ENCODE assay signal across 17 cellular contexts in genomic region chr6:96766769-96767168, GRCh38.
DNase-seq lines count a peak whose midpoint lies in the region; ATAC-seq and TF ChIP-seq lines count a peak whose summit lies in the region.
"Had no signal": no experiment of that assay in that cellular context is flagged by ENCODE, and none has a peak within 500 bp of the region (broad histone marks: within the 10 kb centered on the region; RNA-seq: fewer than 3 reads in every experiment).

No MANE protein-coding gene starts in this region.

- DNase-seq in activated CD8-positive, alpha-beta T cell treated with anti-CD3 and anti-CD28 coated beads for 36 hours = no peak
- DNase-seq in activated CD8-positive, alpha-beta T cell treated with anti-CD3 and anti-CD28 coated beads, Interleukin-2, amount 10 ng/mL, durations not matched to agents 7 days and 5 days = no peak
- DNase-seq in activated naive CD8-positive, alpha-beta T cell treated with anti-CD3 and anti-CD28 coated beads, Interleukin-2, amount 50 U/mL, for 24 hours = no peak
- no peak for DNase-seq in activated naive CD8-positive, alpha-beta T cell treated with anti-CD3 and anti-CD28 coated beads for 36 hours
- DNase-seq in stimulated activated naive CD8-positive, alpha-beta T cell treated with anti-CD3 and anti-CD28 coated beads, Interleukin-15, Interleukin-2, amounts not matched to agents 100 U/mL and 50 U/mL, for 24 hours = no peak
- DNase-seq in H4 (ENCODE audit: low spot score) (no peak), Right ventricle myocardium inferior (ENCODE audit: missing footprints) (no peak)
- DNase-seq: 8988T; CD4-positive, alpha-beta memory T cell; DMS153; DMS79; GDM1; H7; HFFc6 had no signal

- TF ChIP-seq CTCF in activated CD8-positive, alpha-beta T cell treated with anti-CD3 and anti-CD28 coated beads for 36 hours (IDR thresholded peaks at IDR 0.05) = no peak

- no peaks in the 10 kb centered on the region for H3K36me3 Mint-ChIP-seq in activated CD8-positive, alpha-beta T cell treated with anti-CD3 and anti-CD28 coated beads for 36 hours (ENCODE audit: low read depth)
- H3K36me3 Mint-ChIP-seq in activated CD8-positive, alpha-beta T cell treated with anti-CD3 and anti-CD28 coated beads, Interleukin-2, amount 10 ng/mL, durations not matched to agents 7 days and 5 days (ENCODE audit: low read depth) = no peaks in the 10 kb centered on the region
- H3K36me3 Mint-ChIP-seq in activated naive CD8-positive, alpha-beta T cell treated with anti-CD3 and anti-CD28 coated beads, Interleukin-2, amount 50 U/mL, for 24 hours (ENCODE audit: low read depth) = peaks cover 3% of the 10 kb centered on the region
- no peaks in the 10 kb centered on the region for H3K36me3 Mint-ChIP-seq in activated naive CD8-positive, alpha-beta T cell treated with anti-CD3 and anti-CD28 coated beads for 36 hours
- H3K36me3 Mint-ChIP-seq: CD14-positive monocyte; CD4-positive, alpha-beta memory T cell had no signal

- POLR2A ChIA-PET in activated CD8-positive, alpha-beta T cell treated with anti-CD3 and anti-CD28 coated beads for 36 hours (lab: Charles Lee) = interaction anchor here (0.5 kb wide), 1 partner anchor 466 kb away, joined by 4 read pairs; no protein-coding TSS in a partner anchor
- POLR2A ChIA-PET in activated CD8-positive, alpha-beta T cell treated with anti-CD3 and anti-CD28 coated beads, Interleukin-2, amount 10 ng/mL, durations not matched to agents 7 days and 5 days (lab: Charles Lee) = no interaction called here

- no peak overlapping the region for H3K27ac Mint-ChIP-seq in activated CD8-positive, alpha-beta T cell treated with anti-CD3 and anti-CD28 coated beads for 36 hours
- no peak overlapping the region for H3K27ac Mint-ChIP-seq in activated CD8-positive, alpha-beta T cell treated with anti-CD3 and anti-CD28 coated beads, Interleukin-2, amount 10 ng/mL, durations not matched to agents 7 days and 5 days
- no peak overlapping the region for H3K27ac Mint-ChIP-seq in activated naive CD8-positive, alpha-beta T cell treated with anti-CD3 and anti-CD28 coated beads, Interleukin-2, amount 50 U/mL, for 24 hours
- no peak overlapping the region for H3K27ac Mint-ChIP-seq in activated naive CD8-positive, alpha-beta T cell treated with anti-CD3 and anti-CD28 coated beads for 36 hours
- H3K27ac Mint-ChIP-seq: CD14-positive monocyte; CD4-positive, alpha-beta memory T cell; GM23338; HFFc6 had no signal

- CTCF ChIA-PET in activated CD8-positive, alpha-beta T cell treated with anti-CD3 and anti-CD28 coated beads for 36 hours (lab: Charles Lee) = no interaction called here
- CTCF ChIA-PET in activated CD8-positive, alpha-beta T cell treated with anti-CD3 and anti-CD28 coated beads, Interleukin-2, amount 10 ng/mL, durations not matched to agents 7 days and 5 days (lab: Charles Lee) = no interaction called here

- intact Hi-C loops in activated CD8-positive, alpha-beta T cell treated with anti-CD3 and anti-CD28 coated beads for 36 hours (cut with micrococcal nuclease) = no loop called here
- intact Hi-C loops in Right ventricle myocardium inferior (cut with DNase I) = no loop called here

- peaks cover 12% of the 10 kb centered on the region for H3K27me3 Mint-ChIP-seq in activated CD8-positive, alpha-beta T cell treated with anti-CD3 and anti-CD28 coated beads for 36 hours
- H3K27me3 Mint-ChIP-seq in activated CD8-positive, alpha-beta T cell treated with anti-CD3 and anti-CD28 coated beads, Interleukin-2, amount 10 ng/mL, durations not matched to agents 7 days and 5 days (ENCODE audit: low read depth) = peaks cover 8% of the 10 kb centered on the region
- H3K27me3 Mint-ChIP-seq in activated naive CD8-positive, alpha-beta T cell treated with anti-CD3 and anti-CD28 coated beads, Interleukin-2, amount 50 U/mL, for 24 hours = peaks cover 13% of the 10 kb centered on the region
- peaks cover 17% of the 10 kb centered on the region for H3K27me3 Mint-ChIP-seq in activated naive CD8-positive, alpha-beta T cell treated with anti-CD3 and anti-CD28 coated beads for 36 hours

- no peak overlapping the region for H3K4me3 Mint-ChIP-seq in activated CD8-positive, alpha-beta T cell treated with anti-CD3 and anti-CD28 coated beads for 36 hours
- no peak overlapping the region for H3K4me3 Mint-ChIP-seq in activated CD8-positive, alpha-beta T cell treated with anti-CD3 and anti-CD28 coated beads, Interleukin-2, amount 10 ng/mL, durations not matched to agents 7 days and 5 days
- no peak overlapping the region for H3K4me3 Mint-ChIP-seq in activated naive CD8-positive, alpha-beta T cell treated with anti-CD3 and anti-CD28 coated beads, Interleukin-2, amount 50 U/mL, for 24 hours
- H3K4me3 Mint-ChIP-seq in activated naive CD8-positive, alpha-beta T cell treated with anti-CD3 and anti-CD28 coated beads for 36 hours = no peak overlapping the region
- H3K4me3 Mint-ChIP-seq: CD14-positive monocyte; CD4-positive, alpha-beta memory T cell; GM23338; HFFc6 had no signal

- ATAC-seq in activated CD8-positive, alpha-beta T cell treated with anti-CD3 and anti-CD28 coated beads for 36 hours = peak; percentile 53
- ATAC-seq in activated CD8-positive, alpha-beta T cell treated with anti-CD3 and anti-CD28 coated beads, Interleukin-2, amount 10 ng/mL, durations not matched to agents 7 days and 5 days = no peak
- ATAC-seq in activated naive CD8-positive, alpha-beta T cell treated with anti-CD3 and anti-CD28 coated beads, Interleukin-2, amount 50 U/mL, for 24 hours = peak; percentile 86
- ATAC-seq in stimulated activated naive CD8-positive, alpha-beta T cell treated with anti-CD3 and anti-CD28 coated beads, Interleukin-15, Interleukin-2, amounts not matched to agents 100 U/mL and 50 U/mL, for 24 hours = peak; percentile 88
- ATAC-seq in Right ventricle myocardium inferior = no peak
- ATAC-seq: GM23338, HCT116 had no signal

- peaks cover 4% of the 10 kb centered on the region for H3K9me3 Mint-ChIP-seq in activated CD8-positive, alpha-beta T cell treated with anti-CD3 and anti-CD28 coated beads for 36 hours
- H3K9me3 Mint-ChIP-seq in activated CD8-positive, alpha-beta T cell treated with anti-CD3 and anti-CD28 coated beads, Interleukin-2, amount 10 ng/mL, durations not matched to agents 7 days and 5 days (ENCODE audit: insufficient read depth) = no peaks in the 10 kb centered on the region
- H3K9me3 Mint-ChIP-seq in activated naive CD8-positive, alpha-beta T cell treated with anti-CD3 and anti-CD28 coated beads, Interleukin-2, amount 50 U/mL, for 24 hours = peaks cover 6% of the 10 kb centered on the region
- H3K9me3 Mint-ChIP-seq in activated naive CD8-positive, alpha-beta T cell treated with anti-CD3 and anti-CD28 coated beads for 36 hours = peaks cover 6% of the 10 kb centered on the region

- no peaks in the 10 kb centered on the region for H3K4me1 Mint-ChIP-seq in activated CD8-positive, alpha-beta T cell treated with anti-CD3 and anti-CD28 coated beads for 36 hours (ENCODE audit: low read depth)
- H3K4me1 Mint-ChIP-seq in activated CD8-positive, alpha-beta T cell treated with anti-CD3 and anti-CD28 coated beads, Interleukin-2, amount 10 ng/mL, durations not matched to agents 7 days and 5 days (ENCODE audit: low read depth) = no peaks in the 10 kb centered on the region
- H3K4me1 Mint-ChIP-seq in activated naive CD8-positive, alpha-beta T cell treated with anti-CD3 and anti-CD28 coated beads, Interleukin-2, amount 50 U/mL, for 24 hours = no peaks in the 10 kb centered on the region
- H3K4me1 Mint-ChIP-seq in activated naive CD8-positive, alpha-beta T cell treated with anti-CD3 and anti-CD28 coated beads for 36 hours = no peaks in the 10 kb centered on the region
- H3K4me1 Mint-ChIP-seq: CD14-positive monocyte; CD4-positive, alpha-beta memory T cell had no signal

Comparison
In these comparisons a context has a peak if more than half of its experiments do, and no peak if none do; other contexts are left out.
1. ATAC-seq: peak in activated CD8-positive, alpha-beta T cell treated with anti-CD3 and anti-CD28 coated beads for 36 hours (single experiment), activated naive CD8-positive, alpha-beta T cell treated with anti-CD3 and anti-CD28 coated beads, Interleukin-2, amount 50 U/mL, for 24 hours (single experiment) and stimulated activated naive CD8-positive, alpha-beta T cell treated with anti-CD3 and anti-CD28 coated beads, Interleukin-15, Interleukin-2, amounts not matched to agents 100 U/mL and 50 U/mL, for 24 hours (single experiment); none in activated CD8-positive, alpha-beta T cell treated with anti-CD3 and anti-CD28 coated beads, Interleukin-2, amount 10 ng/mL, durations not matched to agents 7 days and 5 days (single experiment) and Right ventricle myocardium inferior (single experiment).